16 cellular contexts compared by ENCODE assay signal in genomic region chr10:69569144-69569934, GRCh38. TPM values are rescaled to one million over a fixed set of nuclear protein-coding genes. Genes with fewer than 3 reads are reported as not detected.
"Had no signal": no experiment of that assay in that cellular context is flagged by ENCODE, and none has a peak within 500 bp of the region (broad histone marks: within the 10 kb centered on the region; RNA-seq: fewer than 3 reads in every experiment).

No MANE protein-coding gene starts in this region.

- DNase-seq: activated B cell treated with CpG ODN at 0.5 μM for 24 hours; activated CD4-positive, alpha-beta T cell treated with anti-CD3 and anti-CD28 coated beads, Interleukin-2, amount 10 ng/mL, durations not matched to agents 24 days and 14 days; activated naive CD4-positive, alpha-beta T cell treated with anti-CD3 and anti-CD28 coated beads, Interleukin-2, amount 10 ng/mL, durations not matched to agents 7 days and 5 days; central memory CD4-positive, alpha-beta T cell; effector memory CD8-positive, alpha-beta T cell; left colon; naive B cell; stomach; T-cell had no signal

- H3K27ac ChIP-seq: coronary artery, gastroesophageal sphincter, stomach, thoracic aorta had no signal

- H3K9me3 Mint-ChIP-seq: activated B cell treated with CpG ODN at 0.5 μM for 24 hours; activated naive CD4-positive, alpha-beta T cell treated with anti-CD3 and anti-CD28 coated beads, Interleukin-2, amount 10 ng/mL, durations not matched to agents 7 days and 5 days; effector memory CD8-positive, alpha-beta T cell; T-cell had no signal

- H3K36me3 Mint-ChIP-seq: T-cell had no signal

- H3K4me3 ChIP-seq: coronary artery, gastroesophageal sphincter, lung, stomach, thoracic aorta had no signal

- H3K9me3 ChIP-seq: gastroesophageal sphincter, thoracic aorta had no signal

- H3K36me3 ChIP-seq: gastroesophageal sphincter, stomach, thoracic aorta had no signal

- H3K4me3 Mint-ChIP-seq: activated B cell treated with CpG ODN at 0.5 μM for 24 hours; activated CD4-positive, alpha-beta T cell treated with anti-CD3 and anti-CD28 coated beads, Interleukin-2, amount 10 ng/mL, durations not matched to agents 24 days and 14 days; activated naive CD4-positive, alpha-beta T cell treated with anti-CD3 and anti-CD28 coated beads, Interleukin-2, amount 10 ng/mL, durations not matched to agents 7 days and 5 days; effector memory CD8-positive, alpha-beta T cell; T-cell had no signal

- H3K27ac Mint-ChIP-seq: activated B cell treated with CpG ODN at 0.5 μM for 24 hours; activated CD4-positive, alpha-beta T cell treated with anti-CD3 and anti-CD28 coated beads, Interleukin-2, amount 10 ng/mL, durations not matched to agents 24 days and 14 days; activated naive CD4-positive, alpha-beta T cell treated with anti-CD3 and anti-CD28 coated beads, Interleukin-2, amount 10 ng/mL, durations not matched to agents 7 days and 5 days; effector memory CD8-positive, alpha-beta T cell had no signal

- ATAC-seq: effector memory CD8-positive, alpha-beta T cell; gastroesophageal sphincter; left colon; T-cell had no signal

RNA-seq across cellular contexts. Expression of gene NEUROG3, which starts 3.9 kb away (rescaled TPM):
- total RNA-seq: activated CD4-positive, alpha-beta T cell treated with anti-CD3 and anti-CD28 coated beads, Interleukin-2, amount 10 ng/mL, durations not matched to agents 24 days and 14 days; epithelial cell of proximal tubule; lung; skeletal muscle tissue; stomach; T-cell; ureter had no signal
